ENCODE assay signal across 15 cellular contexts in the genomic region with DNA sequence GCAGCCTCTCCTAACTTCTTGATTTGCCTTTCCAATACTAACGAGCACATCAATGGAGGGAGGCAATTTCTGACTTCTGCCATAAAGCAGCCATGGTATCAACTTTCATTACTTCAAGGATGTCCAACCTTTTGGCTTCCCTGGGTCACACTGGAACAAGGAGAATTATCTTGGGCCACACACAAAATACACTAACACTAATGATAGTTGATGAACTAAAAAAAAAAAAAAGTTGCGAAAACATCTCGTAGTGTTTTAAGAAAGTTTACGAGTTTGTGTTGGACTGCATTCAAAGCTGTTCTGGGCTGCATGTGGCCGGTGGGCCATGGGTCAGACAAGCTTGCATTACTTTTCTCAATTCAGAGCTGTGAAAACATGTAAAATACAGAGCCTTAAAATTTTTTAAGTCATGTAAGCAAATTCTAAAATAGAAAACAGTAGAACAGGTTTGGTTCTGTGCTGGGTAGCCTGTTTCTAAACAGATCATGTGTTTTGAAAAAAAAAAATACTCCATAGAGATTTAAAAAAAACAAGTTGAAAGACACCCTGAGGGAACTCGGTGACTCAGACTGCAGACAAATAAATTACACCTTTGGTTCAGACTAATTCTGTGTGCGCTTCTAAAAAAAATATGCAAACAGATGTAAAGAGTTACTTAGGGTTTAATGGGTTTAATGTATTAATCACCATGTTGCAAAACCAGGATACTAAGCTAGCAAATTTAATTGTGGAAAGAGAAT.
DNase-seq lines count a peak whose midpoint lies in the region; ATAC-seq and TF ChIP-seq lines count a peak whose summit lies in the region.
"Had no signal": no experiment of that assay in that cellular context is flagged by ENCODE, and none has a peak within 500 bp of the region (broad histone marks: within the 10 kb centered on the region; RNA-seq: fewer than 3 reads in every experiment).

No MANE protein-coding gene starts in this region.

- H3K9me3 ChIP-seq in RWPE2 (ENCODE audit: severe bottlenecking) = no peaks in the 10 kb centered on the region
- H3K9me3 ChIP-seq: esophagus squamous epithelium, Peyer's patch had no signal

- peak; percentile 54 for DNase-seq in NCI-H82 (lab: John Stamatoyannopoulos, UW)
- DNase-seq in NCI-H82 treated with DMSO at 0.1 percent for 48 hours (lab: John Stamatoyannopoulos, UW; ENCODE audit: unreplicated experiment) = no peak
- DNase-seq in RWPE2 (ENCODE audit: low spot score) = no peak
- DNase-seq in foreskin fibroblast = peak; percentile 66 to 83
- no peak for DNase-seq in T-helper 2 cell treated with Interferon-gamma antibody and Interleukin-4, amounts not matched to agents 5 μg/mL and 100 μg/mL, for 36 hours (ENCODE audit: low spot score)
- no peak for DNase-seq in GM13976 (ENCODE audit: low spot score)
- no peak for DNase-seq in Ammon's horn (ENCODE audit: low spot score)
- DNase-seq: activated T-cell treated with anti-CD3 and anti-CD28 coated beads, Interleukin-2, amount 50 U/mL, for 24 hours; esophagus squamous epithelium; islet precursor cell; NCI-H187; Peyer's patch; stimulated activated naive CD4-positive, alpha-beta T cell had no signal

- H3K27me3 ChIP-seq in RWPE2 (ENCODE audit: insufficient read depth, poor library complexity, severe bottlenecking) = no peaks in the 10 kb centered on the region
- H3K27me3 ChIP-seq: esophagus squamous epithelium, Peyer's patch had no signal

- no peak overlapping the region for H3K4me3 Mint-ChIP-seq in T-helper 2 cell treated with Interferon-gamma antibody and Interleukin-4, amounts not matched to agents 5 μg/mL and 100 μg/mL, for 36 hours
- H3K4me3 Mint-ChIP-seq: activated T-cell treated with anti-CD3 and anti-CD28 coated beads, Interleukin-2, amount 50 U/mL, for 24 hours; neural crest cell had no signal

- no peaks in the 10 kb centered on the region for H3K36me3 ChIP-seq in RWPE2 (ENCODE audit: low read depth)
- H3K36me3 ChIP-seq: esophagus squamous epithelium, Peyer's patch had no signal

- H3K27me3 Mint-ChIP-seq in T-helper 2 cell treated with Interferon-gamma antibody and Interleukin-4, amounts not matched to agents 5 μg/mL and 100 μg/mL, for 36 hours (ENCODE audit: low read depth) = peaks cover 3% of the 10 kb centered on the region

- no peaks in the 10 kb centered on the region for H3K4me1 Mint-ChIP-seq in T-helper 2 cell treated with Interferon-gamma antibody and Interleukin-4, amounts not matched to agents 5 μg/mL and 100 μg/mL, for 36 hours (ENCODE audit: low read depth)

- H3K36me3 Mint-ChIP-seq in T-helper 2 cell treated with Interferon-gamma antibody and Interleukin-4, amounts not matched to agents 5 μg/mL and 100 μg/mL, for 36 hours (ENCODE audit: low read depth) = no peaks in the 10 kb centered on the region

- in situ Hi-C loops in GM13976 (cut with MboI; ENCODE audit: low sequenced_read_pairs, unreplicated experiment) = no loop called here

- H3K9me3 Mint-ChIP-seq in T-helper 2 cell treated with Interferon-gamma antibody and Interleukin-4, amounts not matched to agents 5 μg/mL and 100 μg/mL, for 36 hours = no peaks in the 10 kb centered on the region
- H3K9me3 Mint-ChIP-seq: activated T-cell treated with anti-CD3 and anti-CD28 coated beads, Interleukin-2, amount 50 U/mL, for 24 hours had no signal

- no peak overlapping the region for H3K4me3 ChIP-seq in RWPE2 (ENCODE audit: severe bottlenecking)
- H3K4me3 ChIP-seq in foreskin fibroblast (ENCODE audit: low read depth in 1 of 2, low read length in 2 of 2) = no peak overlapping the region
- H3K4me3 ChIP-seq: esophagus squamous epithelium, Peyer's patch had no signal

- peak; percentile 92 for ATAC-seq in RWPE2 (ENCODE audit: low read depth)
- no peak for ATAC-seq in GM19397 (IDR thresholded peaks at IDR 0.05; ENCODE audit: unreplicated experiment)

- H3K4me1 ChIP-seq in RWPE2 (ENCODE audit: insufficient read depth, poor library complexity, severe bottlenecking) = peaks cover 19% of the 10 kb centered on the region
- H3K4me1 ChIP-seq: Peyer's patch had no signal

- no peak overlapping the region for H3K27ac Mint-ChIP-seq in T-helper 2 cell treated with Interferon-gamma antibody and Interleukin-4, amounts not matched to agents 5 μg/mL and 100 μg/mL, for 36 hours
- H3K27ac Mint-ChIP-seq: activated T-cell treated with anti-CD3 and anti-CD28 coated beads, Interleukin-2, amount 50 U/mL, for 24 hours had no signal

- H3K27ac ChIP-seq in RWPE2 (ENCODE audit: poor library complexity, severe bottlenecking) = peak overlapping the region; percentile 28
- H3K27ac ChIP-seq: Peyer's patch had no signal

- no peak for TF ChIP-seq CTCF in RWPE2 (IDR thresholded peaks at IDR 0.05; ENCODE audit: poor library complexity, severe bottlenecking)
- TF ChIP-seq CTCF in foreskin fibroblast (IDR thresholded peaks at IDR 0.05; ENCODE audit: low read depth, low read length) = no peak
- TF ChIP-seq CTCF in GM13976 (IDR thresholded peaks at IDR 0.05; ENCODE audit: borderline replicate concordance, control extremely low read depth, extremely low read depth, insufficient read depth, missing control alignments) = no peak

Comparison
In these comparisons a context has a peak if more than half of its experiments do, and no peak if none do; other contexts are left out.
1. DNase-seq: peak in NCI-H82 (single experiment) and foreskin fibroblast (2 of 2); none in NCI-H82 treated with DMSO at 0.1 percent for 48 hours (single experiment), RWPE2 (single experiment), T-helper 2 cell treated with Interferon-gamma antibody and Interleukin-4, amounts not matched to agents 5 μg/mL and 100 μg/mL, for 36 hours (single experiment), GM13976 (single experiment) and Ammon's horn (single experiment).